Comparison of ENCODE assay signal across 9 cellular contexts in genomic region chr9:130860458-130861316, GRCh38. TPM values are rescaled to one million over a fixed set of nuclear protein-coding genes. Genes with fewer than 3 reads are reported as not detected.
DNase-seq lines count a peak whose midpoint lies in the region; ATAC-seq, FAIRE-seq and TF ChIP-seq lines count a peak whose summit lies in the region.
"Had no signal": no experiment of that assay in that cellular context is flagged by ENCODE, and none has a peak within 500 bp of the region (broad histone marks: within the 10 kb centered on the region; RNA-seq: fewer than 3 reads in every experiment).

No MANE protein-coding gene starts in this region.

- H3K4me2 ChIP-seq in astrocyte (ENCODE audit: low read length), result peak overlapping the region; percentile 63

- no peaks in the 10 kb centered on the region for H3K9me3 Mint-ChIP-seq in astrocyte (ENCODE audit: unreplicated experiment)
- no peaks in the 10 kb centered on the region for H3K9me3 Mint-ChIP-seq in activated CD8-positive, alpha-beta memory T cell treated with anti-CD3 and anti-CD28 coated beads, Interleukin-2, amount 10 ng/mL, durations not matched to agents 7 days and 5 days (ENCODE audit: low read depth)

- no peak for ATAC-seq in activated CD8-positive, alpha-beta memory T cell treated with anti-CD3 and anti-CD28 coated beads, Interleukin-2, amount 10 ng/mL, durations not matched to agents 7 days and 5 days
- ATAC-seq: GM12878 had no signal

- intact Hi-C loops in sigmoid colon (cut with DNase I), result loop anchor here (10.0 kb wide), 1 partner anchor 416 kb away; the partner anchor contains the start of gene ASS1

- peaks cover 62% of the 10 kb centered on the region for H3K4me1 ChIP-seq in astrocyte (ENCODE audit: insufficient read depth, low read length)
- peaks cover 0 to 43% of the 10 kb centered on the region in 2 donors for H3K4me1 ChIP-seq in right atrium auricular region
- peaks cover 0 to 92% (median 82%) of the 10 kb centered on the region in 4 donors for H3K4me1 ChIP-seq in sigmoid colon

- no peak for TF ChIP-seq POLR2A in sigmoid colon (IDR thresholded peaks at IDR 0.05)

- TF ChIP-seq CTCF in astrocyte (IDR thresholded peaks at IDR 0.05; ENCODE audit: insufficient read depth, low read depth, low read length) (peak; percentile 24), right atrium auricular region (IDR thresholded peaks at IDR 0.05) (peak; percentile 17 to 73), sigmoid colon (IDR thresholded peaks at IDR 0.05) (peak in 3 of 4 experiments; percentile 45 to 46 (median 45))

- H3K27ac ChIP-seq in astrocyte (ENCODE audit: low read depth, low read length) (peak overlapping the region; percentile 98), right atrium auricular region (peak overlapping the region; percentile 54 to 77), sigmoid colon (peak overlapping the region; percentile 82 to 95 (median 87))

- peaks cover 34% of the 10 kb centered on the region for H3K36me3 ChIP-seq in astrocyte (ENCODE audit: insufficient read depth, low read length)
- H3K36me3 ChIP-seq in right atrium auricular region, result peaks cover 35% of the 10 kb centered on the region
- H3K36me3 ChIP-seq in sigmoid colon, result peaks cover 11 to 68% (median 28%) of the 10 kb centered on the region in 4 donors

- peaks cover 69% of the 10 kb centered on the region for H3K4me1 Mint-ChIP-seq in astrocyte (ENCODE audit: low read depth, unreplicated experiment)
- no peaks in the 10 kb centered on the region for H3K4me1 Mint-ChIP-seq in activated CD8-positive, alpha-beta memory T cell treated with anti-CD3 and anti-CD28 coated beads, Interleukin-2, amount 10 ng/mL, durations not matched to agents 7 days and 5 days

- 75 to 76% methylated on average over 28 of the region's 28 CpGs for WGBS in sigmoid colon, 2 donors

- H3K79me2 ChIP-seq in astrocyte (ENCODE audit: insufficient read depth, low read length), result peaks cover 80% of the 10 kb centered on the region

- no peaks in the 10 kb centered on the region for H3K27me3 Mint-ChIP-seq in astrocyte (ENCODE audit: low read depth, unreplicated experiment)
- no peaks in the 10 kb centered on the region for H3K27me3 Mint-ChIP-seq in activated CD8-positive, alpha-beta memory T cell treated with anti-CD3 and anti-CD28 coated beads, Interleukin-2, amount 10 ng/mL, durations not matched to agents 7 days and 5 days

- peaks cover 8% of the 10 kb centered on the region for H3K36me3 Mint-ChIP-seq in astrocyte (ENCODE audit: low read depth, unreplicated experiment)
- no peaks in the 10 kb centered on the region for H3K36me3 Mint-ChIP-seq in activated CD8-positive, alpha-beta memory T cell treated with anti-CD3 and anti-CD28 coated beads, Interleukin-2, amount 10 ng/mL, durations not matched to agents 7 days and 5 days

- CTCF ChIA-PET in activated CD8-positive, alpha-beta memory T cell treated with anti-CD3 and anti-CD28 coated beads, Interleukin-2, amount 10 ng/mL, durations not matched to agents 7 days and 5 days (lab: Charles Lee), result no interaction called here

- peaks cover 29% of the 10 kb centered on the region for H4K20me1 ChIP-seq in astrocyte (ENCODE audit: insufficient read depth, low read length)

- H3K9ac ChIP-seq in astrocyte (ENCODE audit: low read length), result peak overlapping the region; percentile 86

- H3K9me3 ChIP-seq in astrocyte (ENCODE audit: insufficient read depth, low read depth, low read length) (no peaks in the 10 kb centered on the region), right atrium auricular region (no peaks in the 10 kb centered on the region), sigmoid colon (no peaks in the 10 kb centered on the region)

- H3K27ac Mint-ChIP-seq in astrocyte (ENCODE audit: unreplicated experiment), result peak overlapping the region; percentile 91
- H3K27ac Mint-ChIP-seq in activated CD8-positive, alpha-beta memory T cell treated with anti-CD3 and anti-CD28 coated beads, Interleukin-2, amount 10 ng/mL, durations not matched to agents 7 days and 5 days, result no peak overlapping the region

- peak; percentile 68 for FAIRE-seq in astrocyte (lab: Jason Lieb, UNC)
- FAIRE-seq: GM12878 had no signal

- TF ChIP-seq EP300 in sigmoid colon (IDR thresholded peaks at IDR 0.05), result peak in 2 of 4 donors; percentile 71 to 75

- DNase-seq in GOT3 (lab: John Stamatoyannopoulos, UW) (peak; percentile 24), astrocyte (ENCODE audit: low read depth) (peak; percentile 99), right atrium auricular region (ENCODE audit: low spot score) (peak; percentile 98), sigmoid colon (peak; percentile 97), NCI-H1105 (lab: John Stamatoyannopoulos, UW) (no peak), germinal center (ENCODE audit: low spot score) (no peak), NCI-H2081 treated with DMSO at 0.1 percent for 48 hours (lab: John Stamatoyannopoulos, UW) (no peak)
- DNase-seq in activated CD8-positive, alpha-beta memory T cell treated with anti-CD3 and anti-CD28 coated beads, Interleukin-2, amount 10 ng/mL, durations not matched to agents 7 days and 5 days, result no peak

- H2AFZ ChIP-seq in astrocyte (ENCODE audit: low read depth, low read length), result no peak overlapping the region

- peak overlapping the region; percentile 18 for H3K4me3 ChIP-seq in astrocyte (ENCODE audit: insufficient read depth, low read depth, low read length)
- no peak overlapping the region for H3K4me3 ChIP-seq in right atrium auricular region
- peak overlapping the region in 2 of 4 donors; percentile 3 to 4 for H3K4me3 ChIP-seq in sigmoid colon
- H3K4me3 ChIP-seq: GM12878 had no signal

- peak overlapping the region; percentile 52 for H3K4me3 Mint-ChIP-seq in astrocyte (ENCODE audit: unreplicated experiment)
- no peak overlapping the region for H3K4me3 Mint-ChIP-seq in activated CD8-positive, alpha-beta memory T cell treated with anti-CD3 and anti-CD28 coated beads, Interleukin-2, amount 10 ng/mL, durations not matched to agents 7 days and 5 days

- H3K27me3 ChIP-seq in astrocyte (ENCODE audit: insufficient read depth, low read length) (no peaks in the 10 kb centered on the region), right atrium auricular region (no peaks in the 10 kb centered on the region), sigmoid colon (no peaks in the 10 kb centered on the region)

RNA-seq across cellular contexts. Expression of gene ABL1, which starts 25.6 kb away (rescaled TPM):
- 113 and 117 TPM in 2 replicates for total RNA-seq in astrocyte
- 10 to 100 TPM; 26.3 to 38.9 TPM for total RNA-seq in right atrium auricular region
- total RNA-seq in sigmoid colon, result 100 to 1,000 TPM in 2 of 4 donors, 10 to 100 TPM in 2; 69.6 to 127 (median 101) TPM
- polyA plus RNA-seq in sigmoid colon, result 10 to 100 TPM; 24.5 to 50.0 (median 31.8) TPM
- 10 to 100 TPM; 34.0 to 36.2 TPM for total RNA-seq in activated CD8-positive, alpha-beta memory T cell treated with anti-CD3 and anti-CD28 coated beads, Interleukin-2, amount 10 ng/mL, durations not matched to agents 7 days and 5 days

RNA-seq across cellular contexts. Expression of gene QRFP, which starts 35.9 kb away (rescaled TPM):
- total RNA-seq in astrocyte (not detected in 2 replicates), right atrium auricular region (not detected), sigmoid colon (not detected)
- polyA plus RNA-seq in sigmoid colon, result under 1 TPM in 1 of 3 donors, not detected in 2; 0.20 TPM
- total RNA-seq in activated CD8-positive, alpha-beta memory T cell treated with anti-CD3 and anti-CD28 coated beads, Interleukin-2, amount 10 ng/mL, durations not matched to agents 7 days and 5 days, result not detected
- total RNA-seq: GM12878 had no signal
- polyA plus RNA-seq: GM12878 had no signal

Comparison
In these comparisons a context has a peak if more than half of its experiments do, and no peak if none do; other contexts are left out.
1. DNase-seq: peak in GOT3 (single experiment), astrocyte (single experiment), right atrium auricular region (single experiment) and sigmoid colon (single experiment); none in NCI-H1105 (single experiment), activated CD8-positive, alpha-beta memory T cell treated with anti-CD3 and anti-CD28 coated beads, Interleukin-2, amount 10 ng/mL, durations not matched to agents 7 days and 5 days (single experiment), germinal center (single experiment) and NCI-H2081 treated with DMSO at 0.1 percent for 48 hours (single experiment).
2. Peak in every context shown above with its lines, with median percentiles within 50 percentile points of each other: H3K27ac ChIP-seq and CTCF ChIP-seq.